Comparison of ENCODE assay signal across 9 cellular contexts in genomic region chr19:6976197-6976596, GRCh38. TPM values are rescaled to one million over a fixed set of nuclear protein-coding genes. Genes with fewer than 3 reads are reported as not detected.
"Had no signal": no experiment of that assay in that cellular context is flagged by ENCODE, and none has a peak within 500 bp of the region (broad histone marks: within the 10 kb centered on the region; RNA-seq: fewer than 3 reads in every experiment).

No MANE protein-coding gene starts in this region.

- H3K4me2 ChIP-seq: KMS-11 had no signal

- FAIRE-seq: HTR-8/SVneo had no signal

- DNase-seq: IMR-90, KBM-7, KG1 had no signal

- H3K9ac ChIP-seq: KMS-11 had no signal

- H3K27ac ChIP-seq: HL-60, KMS-11 had no signal

RNA-seq across cellular contexts. Expression of gene MBD3L2B, which starts 45.0 kb away (rescaled TPM):
- total RNA-seq: HT-29, HT1080, IMR-90 had no signal
- polyA plus RNA-seq: IgD-negative memory B cell, IMR-90 had no signal

RNA-seq across cellular contexts. Expression of gene MBD3L5, which starts 54.2 kb away (rescaled TPM):
- total RNA-seq: HT-29, HT1080, IMR-90 had no signal
- polyA plus RNA-seq: IgD-negative memory B cell, IMR-90 had no signal
